ENCODE assay signal across 8 cellular contexts in the genomic region with DNA sequence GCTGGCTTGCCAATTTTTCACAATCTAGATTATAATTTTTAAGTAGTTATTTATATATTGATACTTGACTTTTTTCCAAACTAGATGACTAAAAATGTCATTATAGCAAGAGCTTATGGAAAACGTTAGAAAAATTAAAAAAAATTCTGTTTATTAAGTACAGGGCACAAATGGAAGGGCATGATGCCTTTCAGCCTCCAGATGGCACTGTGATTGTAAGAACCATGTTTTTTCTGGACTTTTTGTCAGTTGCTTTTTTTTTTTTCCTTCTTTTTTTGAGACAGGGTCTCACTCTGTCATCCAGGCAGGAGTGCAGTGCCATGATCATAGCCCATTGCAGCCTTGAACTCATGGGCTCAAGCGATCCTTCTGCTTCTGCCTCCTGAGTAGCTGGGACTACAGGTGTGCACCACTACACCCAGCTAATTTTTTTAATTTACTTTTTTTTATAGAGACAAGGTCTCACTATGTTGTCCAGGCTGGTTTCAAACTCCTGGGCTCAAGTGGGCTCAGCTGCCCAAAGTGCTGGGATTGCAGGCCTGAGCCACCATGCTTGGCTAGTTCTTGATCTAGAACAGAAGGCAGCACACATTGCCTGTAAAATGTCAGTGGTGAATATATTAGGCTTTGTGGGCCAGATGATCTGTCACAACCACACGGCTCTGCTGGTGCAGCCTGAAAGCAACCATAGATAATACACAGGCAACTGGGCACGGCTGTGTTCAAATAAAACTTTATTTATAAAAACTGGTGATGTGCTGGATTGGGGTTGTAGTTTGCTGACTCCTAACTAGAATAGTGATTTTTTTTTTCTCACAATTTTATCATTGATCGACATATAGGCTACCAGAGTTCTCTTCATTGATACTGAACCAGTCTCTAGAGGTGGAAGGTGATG. TPM values are rescaled to one million over a fixed set of nuclear protein-coding genes. Genes with fewer than 3 reads are reported as not detected.
DNase-seq lines count a peak whose midpoint lies in the region; ATAC-seq and TF ChIP-seq lines count a peak whose summit lies in the region.

No MANE protein-coding gene starts in this region.

- no peaks in the 10 kb centered on the region for H3K9me3 Mint-ChIP-seq in activated T-cell treated with anti-CD3 and anti-CD28 coated beads, Interleukin-2, amount 50 U/mL, for 4 hours

- TF ChIP-seq EP300 in Ishikawa (IDR thresholded peaks at IDR 0.05; ENCODE audit: borderline replicate concordance), result no peak

- H3K27me3 Mint-ChIP-seq in activated T-cell treated with anti-CD3 and anti-CD28 coated beads, Interleukin-2, amount 50 U/mL, for 4 hours (ENCODE audit: low read depth), result no peaks in the 10 kb centered on the region

- TF ChIP-seq RAD21 in Ishikawa (IDR thresholded peaks at IDR 0.05; ENCODE audit: low read depth), result peak; percentile 30

- H3K27ac ChIP-seq in brain microvascular endothelial cell (no peak overlapping the region), lower lobe of right lung (no peak overlapping the region)

- H3K4me1 Mint-ChIP-seq in activated T-cell treated with anti-CD3 and anti-CD28 coated beads, Interleukin-2, amount 50 U/mL, for 4 hours (ENCODE audit: low read depth), result no peaks in the 10 kb centered on the region

- H3K9me3 ChIP-seq in BE2C (no peaks in the 10 kb centered on the region), lower lobe of right lung (no peaks in the 10 kb centered on the region)

- no peaks in the 10 kb centered on the region for H3K4me1 ChIP-seq in BE2C
- H3K4me1 ChIP-seq in lower lobe of right lung, result no peaks in the 10 kb centered on the region

- DNase-seq in BE2C (no peak), brain microvascular endothelial cell (peak; percentile 26), lower lobe of right lung (no peak), COLO829 (ENCODE audit: low spot score) (no peak), Ammon's horn (ENCODE audit: low spot score) (no peak)
- DNase-seq in activated T-cell treated with anti-CD3 and anti-CD28 coated beads, Interleukin-2, amount 50 U/mL, for 4 hours, result no peak

- H3K27me3 ChIP-seq in BE2C (no peaks in the 10 kb centered on the region), brain microvascular endothelial cell (replicated peaks) (no peaks in the 10 kb centered on the region), lower lobe of right lung (ENCODE audit: low read depth) (no peaks in the 10 kb centered on the region)

- no peak for ATAC-seq in lower lobe of right lung
- no peak for ATAC-seq in HG03159 (IDR thresholded peaks at IDR 0.05; ENCODE audit: unreplicated experiment)
- no peak for ATAC-seq in activated T-cell treated with anti-CD3 and anti-CD28 coated beads, Interleukin-2, amount 50 U/mL, for 4 hours

- TF ChIP-seq CTCF in BE2C (IDR thresholded peaks at IDR 0.05; ENCODE audit: low read depth, low read length) (peak; percentile 54), brain microvascular endothelial cell (IDR thresholded peaks at IDR 0.05; ENCODE audit: low read depth, low read length, missing control alignments) (peak; percentile 68), lower lobe of right lung (IDR thresholded peaks at IDR 0.05) (peak; percentile 46)

- no peaks in the 10 kb centered on the region for H3K36me3 Mint-ChIP-seq in activated T-cell treated with anti-CD3 and anti-CD28 coated beads, Interleukin-2, amount 50 U/mL, for 4 hours (ENCODE audit: insufficient read depth)

- H3K36me3 ChIP-seq in BE2C (peaks cover 42% of the 10 kb centered on the region), brain microvascular endothelial cell (replicated peaks) (no peaks in the 10 kb centered on the region), lower lobe of right lung (no peaks in the 10 kb centered on the region)

- H3K4me3 ChIP-seq in BE2C (ENCODE audit: low read depth, low read length) (no peak overlapping the region), brain microvascular endothelial cell (ENCODE audit: low read depth, low read length) (no peak overlapping the region), lower lobe of right lung (no peak overlapping the region)

- in situ Hi-C loops in brain microvascular endothelial cell (cut with HindIII; ENCODE audit: low pct_ligation_motif_present, low sequenced_read_pairs), result no loop called here

- intact Hi-C loops in lower lobe of right lung (cut with DNase I), result no loop called here

- no peak overlapping the region for H3K4me3 Mint-ChIP-seq in activated T-cell treated with anti-CD3 and anti-CD28 coated beads, Interleukin-2, amount 50 U/mL, for 4 hours

TF ChIP-seq in Ishikawa, 13 proteins besides CTCF, POLR2A, EP300 and RAD21:
- TF ChIP-seq, protein P1, sequence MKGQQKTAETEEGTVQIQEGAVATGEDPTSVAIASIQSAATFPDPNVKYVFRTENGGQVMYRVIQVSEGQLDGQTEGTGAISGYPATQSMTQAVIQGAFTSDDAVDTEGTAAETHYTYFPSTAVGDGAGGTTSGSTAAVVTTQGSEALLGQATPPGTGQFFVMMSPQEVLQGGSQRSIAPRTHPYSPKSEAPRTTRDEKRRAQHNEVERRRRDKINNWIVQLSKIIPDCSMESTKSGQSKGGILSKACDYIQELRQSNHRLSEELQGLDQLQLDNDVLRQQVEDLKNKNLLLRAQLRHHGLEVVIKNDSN (IDR thresholded peaks at IDR 0.05), result no peak
- TF ChIP-seq, protein P2, sequence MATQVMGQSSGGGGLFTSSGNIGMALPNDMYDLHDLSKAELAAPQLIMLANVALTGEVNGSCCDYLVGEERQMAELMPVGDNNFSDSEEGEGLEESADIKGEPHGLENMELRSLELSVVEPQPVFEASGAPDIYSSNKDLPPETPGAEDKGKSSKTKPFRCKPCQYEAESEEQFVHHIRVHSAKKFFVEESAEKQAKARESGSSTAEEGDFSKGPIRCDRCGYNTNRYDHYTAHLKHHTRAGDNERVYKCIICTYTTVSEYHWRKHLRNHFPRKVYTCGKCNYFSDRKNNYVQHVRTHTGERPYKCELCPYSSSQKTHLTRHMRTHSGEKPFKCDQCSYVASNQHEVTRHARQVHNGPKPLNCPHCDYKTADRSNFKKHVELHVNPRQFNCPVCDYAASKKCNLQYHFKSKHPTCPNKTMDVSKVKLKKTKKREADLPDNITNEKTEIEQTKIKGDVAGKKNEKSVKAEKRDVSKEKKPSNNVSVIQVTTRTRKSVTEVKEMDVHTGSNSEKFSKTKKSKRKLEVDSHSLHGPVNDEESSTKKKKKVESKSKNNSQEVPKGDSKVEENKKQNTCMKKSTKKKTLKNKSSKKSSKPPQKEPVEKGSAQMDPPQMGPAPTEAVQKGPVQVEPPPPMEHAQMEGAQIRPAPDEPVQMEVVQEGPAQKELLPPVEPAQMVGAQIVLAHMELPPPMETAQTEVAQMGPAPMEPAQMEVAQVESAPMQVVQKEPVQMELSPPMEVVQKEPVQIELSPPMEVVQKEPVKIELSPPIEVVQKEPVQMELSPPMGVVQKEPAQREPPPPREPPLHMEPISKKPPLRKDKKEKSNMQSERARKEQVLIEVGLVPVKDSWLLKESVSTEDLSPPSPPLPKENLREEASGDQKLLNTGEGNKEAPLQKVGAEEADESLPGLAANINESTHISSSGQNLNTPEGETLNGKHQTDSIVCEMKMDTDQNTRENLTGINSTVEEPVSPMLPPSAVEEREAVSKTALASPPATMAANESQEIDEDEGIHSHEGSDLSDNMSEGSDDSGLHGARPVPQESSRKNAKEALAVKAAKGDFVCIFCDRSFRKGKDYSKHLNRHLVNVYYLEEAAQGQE (IDR thresholded peaks at IDR 0.05; ENCODE audit: low read depth), result no peak
- TF ChIP-seq FOXM1 (IDR thresholded peaks at IDR 0.05; ENCODE audit: borderline replicate concordance, low read depth) (no peak), CEBPB (IDR thresholded peaks at IDR 0.05) (no peak), TAF1 (IDR thresholded peaks at IDR 0.05; ENCODE audit: low read depth) (no peak), CREB1 (IDR thresholded peaks at IDR 0.05; ENCODE audit: low read depth) (no peak)
- TF ChIP-seq, protein P3, sequence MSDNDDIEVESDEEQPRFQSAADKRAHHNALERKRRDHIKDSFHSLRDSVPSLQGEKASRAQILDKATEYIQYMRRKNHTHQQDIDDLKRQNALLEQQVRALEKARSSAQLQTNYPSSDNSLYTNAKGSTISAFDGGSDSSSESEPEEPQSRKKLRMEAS (IDR thresholded peaks at IDR 0.05), result no peak
TF ChIP-seq in Ishikawa: peak in this region for 0.

RNA-seq across cellular contexts. Expression of a gene that starts 27.4 kb away (rescaled TPM):
- not detected for polyA plus RNA-seq in BE2C (2012; ENCODE audit: insufficient read depth, insufficient read length, low read depth)
- total RNA-seq in lower lobe of right lung, result not detected
- not detected for total RNA-seq in activated T-cell treated with anti-CD3 and anti-CD28 coated beads, Interleukin-2, amount 50 U/mL, for 4 hours

RNA-seq across cellular contexts. Expression of a gene that starts 45.4 kb away (rescaled TPM):
- polyA plus RNA-seq in BE2C (2012; ENCODE audit: insufficient read depth, insufficient read length, low read depth), result 3.6 TPM
- total RNA-seq in lower lobe of right lung, result 0.38 TPM
- total RNA-seq in activated T-cell treated with anti-CD3 and anti-CD28 coated beads, Interleukin-2, amount 50 U/mL, for 4 hours, result 10 to 100 TPM; 39.3 to 66.9 (median 55.4) TPM

Comparison
In these comparisons a context has a peak if more than half of its experiments do, and no peak if none do; other contexts are left out.
1. RNA of a gene that starts 45.4 kb away (total RNA-seq): 39.3 to 66.9 TPM in activated T-cell treated with anti-CD3 and anti-CD28 coated beads, Interleukin-2, amount 50 U/mL, for 4 hours; 0.38 TPM in lower lobe of right lung (single experiment); every median in the first group is over 10 times any median in the second.
2. Peak in every context shown above with its lines, with median percentiles within 50 percentile points of each other: CTCF ChIP-seq.